ENCODE assay signal across 28 cellular contexts in the genomic region with DNA sequence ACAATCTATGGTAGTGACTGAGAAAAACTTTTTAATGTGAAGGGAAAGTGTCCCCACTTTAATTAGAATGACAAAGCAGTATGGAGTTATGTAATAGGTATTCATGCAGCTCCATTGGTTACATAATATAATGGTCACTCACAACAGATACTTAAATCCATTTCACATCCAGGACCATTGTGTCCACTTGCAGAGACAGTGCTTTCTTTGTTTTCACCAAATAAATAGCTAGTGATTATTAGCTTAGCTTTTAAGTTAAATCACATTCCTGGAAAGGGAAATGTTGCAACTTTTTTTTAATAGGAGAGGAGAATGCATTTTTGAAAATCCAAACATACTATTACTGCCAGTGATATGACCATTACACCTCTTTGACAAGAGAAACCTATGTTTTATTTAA. TPM values are rescaled to one million over a fixed set of nuclear protein-coding genes. Genes with fewer than 3 reads are reported as not detected.
DNase-seq lines count a peak whose midpoint lies in the region; ATAC-seq, FAIRE-seq and TF ChIP-seq lines count a peak whose summit lies in the region.
"Had no signal": no experiment of that assay in that cellular context is flagged by ENCODE, and none has a peak within 500 bp of the region (broad histone marks: within the 10 kb centered on the region; RNA-seq: fewer than 3 reads in every experiment).

No MANE protein-coding gene starts in this region.

- H4K20me1 ChIP-seq in hepatocyte (ENCODE audit: insufficient read depth, poor library complexity, severe bottlenecking), result peaks cover 5% of the 10 kb centered on the region

- TF ChIP-seq EP300 in A549 (IDR thresholded peaks at IDR 0.05) (no peak), gastroesophageal sphincter (IDR thresholded peaks at IDR 0.05) (no peak)

- TF ChIP-seq CTCF in A549 (IDR thresholded peaks at IDR 0.05), result no peak
- TF ChIP-seq CTCF in gastroesophageal sphincter (IDR thresholded peaks at IDR 0.05), result no peak
- no peak for TF ChIP-seq CTCF in retinal pigment epithelial cell (conservative IDR thresholded peaks at IDR 0.05; ENCODE audit: low read depth, low read length)
- TF ChIP-seq CTCF in hepatocyte (IDR thresholded peaks at IDR 0.05; ENCODE audit: poor library complexity), result no peak

- no peak overlapping the region for H2AFZ ChIP-seq in hepatocyte

- POLR2A ChIA-PET in A549 (lab: Yijun Ruan, JAX), result no interaction called here

- ATAC-seq in A549 (no peak), gastroesophageal sphincter (peak; percentile 32), HG02870 (IDR thresholded peaks at IDR 0.05; ENCODE audit: unreplicated experiment) (no peak)
- ATAC-seq: activated CD4-positive, alpha-beta T cell treated with anti-CD3 and anti-CD28 coated beads for 36 hours; GM12878; SK-N-SH treated with all-trans-retinoic acid at 6 μM for 48 hours; stimulated activated naive CD8-positive, alpha-beta T cell treated with anti-CD3 and anti-CD28 coated beads, Interleukin-15, Interleukin-2, amounts not matched to agents 100 U/mL and 50 U/mL, for 24 hours had no signal

- no peaks in the 10 kb centered on the region for H3K36me3 ChIP-seq in gastroesophageal sphincter
- no peaks in the 10 kb centered on the region for H3K36me3 ChIP-seq in hepatocyte (replicated peaks; ENCODE audit: insufficient read depth, low read depth)
- H3K36me3 ChIP-seq: esophagus squamous epithelium, neutrophil, upper lobe of left lung had no signal

- H3K4me3 ChIP-seq in A549 (no peak overlapping the region), gastroesophageal sphincter (no peak overlapping the region), retinal pigment epithelial cell (ENCODE audit: low read length) (no peak overlapping the region), hepatocyte (no peak overlapping the region)
- H3K4me3 ChIP-seq: esophagus squamous epithelium, GM12878, lung, upper lobe of left lung had no signal

- CTCF ChIA-PET in A549 (lab: Yijun Ruan, JAX), result interaction anchor here (1.6 kb wide), 1 partner anchor 88 kb away, joined by 5 read pairs; no protein-coding TSS in a partner anchor

- TF ChIP-seq RAD21 in A549 (conservative IDR thresholded peaks at IDR 0.05 in 1 of 2, IDR thresholded peaks at IDR 0.05 in 1 of 2), result no peak

- TF ChIP-seq POLR2A in A549 (IDR thresholded peaks at IDR 0.05; ENCODE audit: low read length) (no peak), gastroesophageal sphincter (IDR thresholded peaks at IDR 0.05) (no peak)

- peaks cover 81% of the 10 kb centered on the region for H3K79me2 ChIP-seq in hepatocyte

- no peak for DNase-seq in A549 (ENCODE audit: low read depth in 1 of 2, low spot score in 1 of 2)
- DNase-seq in NCI-H1048 (lab: John Stamatoyannopoulos, UW), result peak; percentile 50
- peak; percentile 76 for DNase-seq in retinal pigment epithelial cell (ENCODE audit: low read depth)
- DNase-seq in activated CD4-positive, alpha-beta T cell treated with anti-CD3 and anti-CD28 coated beads for 48 hours, result no peak
- no peak for DNase-seq in stimulated activated CD4-positive, alpha-beta T cell treated with anti-CD3 and anti-CD28 coated beads, Interleukin-4, amount 100 ng/mL, for 24 hours
- DNase-seq in hepatocyte (ENCODE audit: low spot score), result no peak
- DNase-seq: activated CD4-positive, alpha-beta T cell treated with anti-CD3 and anti-CD28 coated beads for 36 hours; activated CD8-positive, alpha-beta memory T cell treated with anti-CD3 and anti-CD28 coated beads for 24 hours; activated gamma-delta T cell treated with Interleukin-2 at 50 U/mL for 16 hours; activated T-cell treated with anti-CD3 and anti-CD28 coated beads, Interleukin-2, amount 50 U/mL, for 1 hour; DND-41; endodermal cell; esophagus squamous epithelium; H9; NCI-H1092; NCI-H187; stimulated activated CD4-positive, alpha-beta T cell treated with anti-CD3 and anti-CD28 coated beads, Interleukin-12 subunit alpha, Interleukin-12 subunit beta, amount 100 ng/mL, for 4 hours; stimulated activated naive CD8-positive, alpha-beta T cell treated with anti-CD3 and anti-CD28 coated beads, Interleukin-15, Interleukin-2, amounts not matched to agents 100 U/mL and 50 U/mL, for 24 hours; T-helper 2 cell; upper lobe of left lung had no signal

- H3K27me3 ChIP-seq in gastroesophageal sphincter (no peaks in the 10 kb centered on the region), hepatocyte (no peaks in the 10 kb centered on the region)
- H3K27me3 ChIP-seq: esophagus squamous epithelium, neutrophil, upper lobe of left lung had no signal

- peak overlapping the region; percentile 13; the same call in 1 of the 3 replicates for H3K4me2 ChIP-seq in A549
- H3K4me2 ChIP-seq in hepatocyte, result no peak overlapping the region

- H3K27ac ChIP-seq in A549 (no peak overlapping the region), gastroesophageal sphincter (peak overlapping the region; percentile 25 to 83 (median 57)), hepatocyte (no peak overlapping the region)
- H3K27ac ChIP-seq: esophagus squamous epithelium, HL-60, neutrophil, upper lobe of left lung had no signal

- FAIRE-seq in A549 (lab: Jason Lieb, UNC), result peak; percentile 63
- FAIRE-seq: colon, GM12878 had no signal

- H3K9me2 ChIP-seq in hepatocyte (replicated peaks; ENCODE audit: insufficient read depth), result no peaks in the 10 kb centered on the region

- H3K4me1 ChIP-seq in A549 (peaks cover 10% of the 10 kb centered on the region; the same call in 2 of the 3 replicates), gastroesophageal sphincter (peaks cover 11 to 85% (median 26%) of the 10 kb centered on the region in 3 donors), hepatocyte (ENCODE audit: insufficient read depth) (no peaks in the 10 kb centered on the region)

- H3K9me3 ChIP-seq in A549 (no peaks in the 10 kb centered on the region), gastroesophageal sphincter (no peaks in the 10 kb centered on the region), hepatocyte (ENCODE audit: low read depth) (no peaks in the 10 kb centered on the region)
- H3K9me3 ChIP-seq: esophagus squamous epithelium, neutrophil, upper lobe of left lung had no signal

TF ChIP-seq in A549, 52 proteins besides CTCF, POLR2A, EP300 and RAD21 (continues in another document):
- TF ChIP-seq, protein P1, sequence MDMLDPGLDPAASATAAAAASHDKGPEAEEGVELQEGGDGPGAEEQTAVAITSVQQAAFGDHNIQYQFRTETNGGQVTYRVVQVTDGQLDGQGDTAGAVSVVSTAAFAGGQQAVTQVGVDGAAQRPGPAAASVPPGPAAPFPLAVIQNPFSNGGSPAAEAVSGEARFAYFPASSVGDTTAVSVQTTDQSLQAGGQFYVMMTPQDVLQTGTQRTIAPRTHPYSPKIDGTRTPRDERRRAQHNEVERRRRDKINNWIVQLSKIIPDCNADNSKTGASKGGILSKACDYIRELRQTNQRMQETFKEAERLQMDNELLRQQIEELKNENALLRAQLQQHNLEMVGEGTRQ (IDR thresholded peaks at IDR 0.05), result no peak
- TF ChIP-seq JUNB (IDR thresholded peaks at IDR 0.05), result no peak
- TF ChIP-seq, protein P2, sequence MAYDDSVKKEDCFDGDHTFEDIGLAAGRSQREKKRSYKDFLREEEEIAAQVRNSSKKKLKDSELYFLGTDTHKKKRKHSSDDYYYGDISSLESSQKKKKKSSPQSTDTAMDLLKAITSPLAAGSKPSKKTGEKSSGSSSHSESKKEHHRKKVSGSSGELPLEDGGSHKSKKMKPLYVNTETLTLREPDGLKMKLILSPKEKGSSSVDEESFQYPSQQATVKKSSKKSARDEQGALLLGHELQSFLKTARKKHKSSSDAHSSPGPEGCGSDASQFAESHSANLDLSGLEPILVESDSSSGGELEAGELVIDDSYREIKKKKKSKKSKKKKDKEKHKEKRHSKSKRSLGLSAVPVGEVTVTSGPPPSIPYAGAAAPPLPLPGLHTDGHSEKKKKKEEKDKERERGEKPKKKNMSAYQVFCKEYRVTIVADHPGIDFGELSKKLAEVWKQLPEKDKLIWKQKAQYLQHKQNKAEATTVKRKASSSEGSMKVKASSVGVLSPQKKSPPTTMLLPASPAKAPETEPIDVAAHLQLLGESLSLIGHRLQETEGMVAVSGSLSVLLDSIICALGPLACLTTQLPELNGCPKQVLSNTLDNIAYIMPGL (CRISPR knock-in tag; IDR thresholded peaks at IDR 0.05; ENCODE audit: borderline replicate concordance), result no peak
- TF ChIP-seq CBX8 (IDR thresholded peaks at IDR 0.05), result no peak
- no peak for TF ChIP-seq ZSCAN20 (CRISPR knock-in tag; IDR thresholded peaks at IDR 0.05)
- TF ChIP-seq MAFK (IDR thresholded peaks at IDR 0.05; ENCODE audit: partially characterized antibody), result no peak
- TF ChIP-seq HOXB13 (CRISPR knock-in tag; IDR thresholded peaks at IDR 0.05; ENCODE audit: low read depth), result no peak
- no peak for TF ChIP-seq POLR2AphosphoS2 (conservative IDR thresholded peaks at IDR 0.05; ENCODE audit: low read length)
- TF ChIP-seq, protein P3, sequence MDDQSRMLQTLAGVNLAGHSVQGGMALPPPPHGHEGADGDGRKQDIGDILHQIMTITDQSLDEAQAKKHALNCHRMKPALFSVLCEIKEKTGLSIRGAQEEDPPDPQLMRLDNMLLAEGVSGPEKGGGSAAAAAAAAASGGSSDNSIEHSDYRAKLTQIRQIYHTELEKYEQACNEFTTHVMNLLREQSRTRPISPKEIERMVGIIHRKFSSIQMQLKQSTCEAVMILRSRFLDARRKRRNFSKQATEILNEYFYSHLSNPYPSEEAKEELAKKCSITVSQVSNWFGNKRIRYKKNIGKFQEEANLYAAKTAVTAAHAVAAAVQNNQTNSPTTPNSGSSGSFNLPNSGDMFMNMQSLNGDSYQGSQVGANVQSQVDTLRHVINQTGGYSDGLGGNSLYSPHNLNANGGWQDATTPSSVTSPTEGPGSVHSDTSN (IDR thresholded peaks at IDR 0.05), result no peak
- no peak for TF ChIP-seq PHF8 (IDR thresholded peaks at IDR 0.05; ENCODE audit: borderline replicate concordance, low read depth)
- TF ChIP-seq HEYL (CRISPR knock-in tag; IDR thresholded peaks at IDR 0.05), result no peak
- TF ChIP-seq HDAC2 (IDR thresholded peaks at IDR 0.05), result no peak
- no peak for TF ChIP-seq ZNF302 (CRISPR knock-in tag; IDR thresholded peaks at IDR 0.05)
- TF ChIP-seq FOSB (CRISPR knock-in tag; IDR thresholded peaks at IDR 0.05), result no peak
- no peak for TF ChIP-seq NR3C1 (IDR thresholded peaks at IDR 0.05)
- no peak for TF ChIP-seq FOXS1 (CRISPR knock-in tag; IDR thresholded peaks at IDR 0.05)
- no peak for TF ChIP-seq CHD2 (IDR thresholded peaks at IDR 0.05; ENCODE audit: low read length, partially characterized antibody)
- TF ChIP-seq ZC3H11A (IDR thresholded peaks at IDR 0.05), result no peak

RNA-seq across cellular contexts. Expression of a gene that starts 22.9 kb away (rescaled TPM):
- polyA plus RNA-seq in A549 (2011; rRNA removed), result 3.8 and 4.5 TPM in 2 replicates
- 0.78 and 1.0 TPM in 2 replicates for polyA plus RNA-seq in A549 (2012; cell fraction: cytosol; rRNA removed)
- 0.62 and 0.82 TPM in 2 replicates for polyA plus RNA-seq in A549 (2012; cell fraction: nucleus; rRNA removed)
- polyA plus RNA-seq in A549 (2017; fragmentation: RNase III; extraction: RNeasy Plus Mini Kit Qiagen cat#74134 plus additional on column Dnase treatment), result 0.98 to 1.5 TPM (median 1.0 TPM) in 3 replicates
- 3.5 and 4.1 TPM in 2 replicates for polyA minus RNA-seq in A549 (2011; rRNA and poly(A)+ RNA removed)
- total RNA-seq in gastroesophageal sphincter, result 10 to 100 TPM; 31.3 to 57.8 (median 38.9) TPM
- 30.7 and 32.2 TPM in 2 replicates for total RNA-seq in hepatocyte
- 17.9 TPM in 2 replicates for polyA plus RNA-seq in hepatocyte

Comparison
In these comparisons a context has a peak if more than half of its experiments do, and no peak if none do; other contexts are left out.
1. DNase-seq: peak in NCI-H1048 (single experiment) and retinal pigment epithelial cell (single experiment); none in A549 (0 of 2), activated CD4-positive, alpha-beta T cell treated with anti-CD3 and anti-CD28 coated beads for 48 hours (single experiment), stimulated activated CD4-positive, alpha-beta T cell treated with anti-CD3 and anti-CD28 coated beads, Interleukin-4, amount 100 ng/mL, for 24 hours (single experiment) and hepatocyte (single experiment).
2. H3K27ac ChIP-seq: peak in gastroesophageal sphincter (4 of 4); none in A549 (0 of 2) and hepatocyte (single experiment).